In the genomic region with DNA sequence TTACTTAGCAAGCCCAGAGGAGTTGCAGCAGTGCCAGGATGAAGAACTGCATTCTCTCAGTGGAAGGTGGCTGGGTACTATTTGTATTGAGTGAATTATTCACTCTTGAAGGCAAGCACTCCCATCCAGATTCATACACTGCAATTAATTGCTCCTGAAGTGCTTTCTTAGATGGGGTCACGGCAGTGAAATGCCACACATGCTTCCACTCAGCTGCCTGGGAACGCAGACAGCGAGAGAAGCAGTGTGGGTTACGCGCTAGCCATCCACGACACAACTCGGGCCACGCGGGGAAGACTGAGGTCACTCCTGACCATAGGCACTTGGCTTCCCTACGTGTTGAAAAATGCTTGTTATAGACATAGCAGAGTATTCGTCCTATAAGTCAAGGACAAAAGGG, we compare ENCODE assay signal across 14 cellular contexts. TPM values are rescaled to one million over a fixed set of nuclear protein-coding genes. Genes with fewer than 3 reads are reported as not detected.
A peak's percentile ranks its signal among the peaks of the same experiment; 100 is the strongest.
DNase-seq lines count a peak whose midpoint lies in the region; ATAC-seq and TF ChIP-seq lines count a peak whose summit lies in the region.
"Had no signal": no experiment of that assay in that cellular context is flagged by ENCODE, and none has a peak within 500 bp of the region (broad histone marks: within the 10 kb centered on the region; RNA-seq: fewer than 3 reads in every experiment).

No MANE protein-coding gene starts in this region.

- H3K4me2 ChIP-seq in mesenchymal stem cell (ENCODE audit: low read length, poor library complexity, severe bottlenecking), result no peak overlapping the region
- H3K4me2 ChIP-seq: BLaER1 had no signal

- H3K9me3 ChIP-seq in gastroesophageal sphincter, result no peaks in the 10 kb centered on the region
- H3K9me3 ChIP-seq in mesenchymal stem cell (ENCODE audit: control insufficient read depth, low read length), result no peaks in the 10 kb centered on the region
- H3K9me3 ChIP-seq in tibial artery, result no peaks in the 10 kb centered on the region
- H3K9me3 ChIP-seq: BLaER1 had no signal

- no peaks in the 10 kb centered on the region for H3K27me3 ChIP-seq in gastroesophageal sphincter
- no peaks in the 10 kb centered on the region for H3K27me3 ChIP-seq in mesenchymal stem cell (ENCODE audit: control insufficient read depth in 1 of 2, insufficient read depth in 1 of 2, low read length in 2 of 2)
- no peaks in the 10 kb centered on the region for H3K27me3 ChIP-seq in tibial artery
- H3K27me3 ChIP-seq: BLaER1 had no signal

- H2BK15ac ChIP-seq in mesenchymal stem cell (ENCODE audit: low read depth, poor library complexity, severe bottlenecking), result no peak overlapping the region

- ATAC-seq in Right ventricle myocardium superior (ENCODE audit: poor library complexity), result peak; percentile 45
- no peak for ATAC-seq in left ventricle myocardium superior
- peak; percentile 54 for ATAC-seq in gastroesophageal sphincter
- no peak for ATAC-seq in GM21528 (IDR thresholded peaks at IDR 0.05; ENCODE audit: low FRiP score, unreplicated experiment)

- H3K36me3 ChIP-seq in gastroesophageal sphincter (no peaks in the 10 kb centered on the region), mesenchymal stem cell (ENCODE audit: control insufficient read depth in 1 of 2, insufficient read depth in 2 of 2, low read depth in 1 of 2, low read length in 2 of 2) (no peaks in the 10 kb centered on the region), tibial artery (no peaks in the 10 kb centered on the region)
- H3K36me3 ChIP-seq: BLaER1 had no signal

- intact Hi-C loops in Right ventricle myocardium superior (cut with DNase I) (no loop called here), left ventricle myocardium superior (cut with micrococcal nuclease) (no loop called here), tibial artery (cut with DNase I; ENCODE audit: low total_unique reads) (no loop called here)

- H3K4ac ChIP-seq in mesenchymal stem cell (ENCODE audit: low read depth in 1 of 2, low read length in 2 of 2), result no peak overlapping the region

- H4K8ac ChIP-seq in mesenchymal stem cell (ENCODE audit: low read length), result no peak overlapping the region

- H3K14ac ChIP-seq in mesenchymal stem cell (ENCODE audit: low read length in 2 of 2), result no peak overlapping the region

- H2BK120ac ChIP-seq in mesenchymal stem cell (ENCODE audit: low read depth, low read length), result no peak overlapping the region

- no peak overlapping the region for H2AK5ac ChIP-seq in mesenchymal stem cell (ENCODE audit: low read length, severe bottlenecking)

- H3K9ac ChIP-seq in mesenchymal stem cell (ENCODE audit: low read length), result no peak overlapping the region
- H3K9ac ChIP-seq: BLaER1 had no signal

- H3K18ac ChIP-seq in mesenchymal stem cell (ENCODE audit: low read depth in 1 of 2, low read length in 2 of 2), result no peak overlapping the region

- H2AFZ ChIP-seq in mesenchymal stem cell (ENCODE audit: low read depth, low read length), result no peak overlapping the region

- H3K79me1 ChIP-seq in mesenchymal stem cell (replicated peaks; ENCODE audit: low read length, poor library complexity, severe bottlenecking), result peaks cover 9% of the 10 kb centered on the region

- H3K4me3 ChIP-seq in gastroesophageal sphincter, result no peak overlapping the region
- no peak overlapping the region for H3K4me3 ChIP-seq in mesenchymal stem cell (ENCODE audit: insufficient read depth in 1 of 2, low read depth in 1 of 2, low read length in 2 of 2)
- no peak overlapping the region for H3K4me3 ChIP-seq in tibial artery
- H3K4me3 ChIP-seq: BLaER1 had no signal

- H3K4me1 ChIP-seq in gastroesophageal sphincter (no peaks in the 10 kb centered on the region), mesenchymal stem cell (ENCODE audit: control insufficient read depth, insufficient read depth, low read depth, low read length) (peaks cover 8% of the 10 kb centered on the region), tibial artery (peaks cover 0 to 26% (median 2%) of the 10 kb centered on the region in 4 donors)
- H3K4me1 ChIP-seq: BLaER1 had no signal

- H2BK12ac ChIP-seq in mesenchymal stem cell (ENCODE audit: low read length in 2 of 2), result no peak overlapping the region

- H2BK5ac ChIP-seq in mesenchymal stem cell (ENCODE audit: low read depth, low read length, poor library complexity, severe bottlenecking), result no peak overlapping the region

- H3K23ac ChIP-seq in mesenchymal stem cell (ENCODE audit: low read length in 2 of 2), result no peak overlapping the region

- TF ChIP-seq CTCF in gastroesophageal sphincter (IDR thresholded peaks at IDR 0.05), result no peak
- TF ChIP-seq CTCF in tibial artery (IDR thresholded peaks at IDR 0.05), result no peak

- no peak for TF ChIP-seq EP300 in gastroesophageal sphincter (IDR thresholded peaks at IDR 0.05)

- 17 to 64% methylated on average over 2 to 11 of the region's 11 CpGs for WGBS in gastroesophageal sphincter (ENCODE audit: low coverage in 1 of 2), 2 donors
- WGBS in mesenchymal stem cell, result 68% methylated on average over 11 of the region's 11 CpGs

- DNase-seq in Right ventricle myocardium superior, result no peak
- no peak for DNase-seq in left ventricle myocardium superior
- peak; percentile 31 for DNase-seq in mesenchymal stem cell
- no peak for DNase-seq in tibial artery
- DNase-seq in DMS53 (lab: John Stamatoyannopoulos, UW), result no peak
- DNase-seq in hepatic stellate cell (ENCODE audit: low spot score), result no peak
- DNase-seq: CD4-positive, alpha-beta memory T cell; KBM-7; NCI-H1105; NCI-H2081; SHP77 had no signal

- H3K27ac ChIP-seq in gastroesophageal sphincter, result no peak overlapping the region
- H3K27ac ChIP-seq in mesenchymal stem cell (ENCODE audit: low read length, poor library complexity, severe bottlenecking), result no peak overlapping the region
- peak overlapping the region; percentile 26 to 39 for H3K27ac ChIP-seq in tibial artery
- H3K27ac ChIP-seq: BLaER1 had no signal

- no peak for TF ChIP-seq POLR2A in gastroesophageal sphincter (IDR thresholded peaks at IDR 0.05)

- H4K91ac ChIP-seq in mesenchymal stem cell (ENCODE audit: low read length), result no peak overlapping the region

RNA-seq across cellular contexts. Expression of gene LMCD1, which starts 30.8 kb away (rescaled TPM):
- total RNA-seq in Right ventricle myocardium superior (49.6 TPM), left ventricle myocardium superior (37.9 TPM), gastroesophageal sphincter (100 to 1,000 TPM in 2 of 4 donors, 10 to 100 TPM in 2; 17.6 to 318 (median 136) TPM)
- 22.4 TPM for polyA plus RNA-seq in mesenchymal stem cell (2013, experiment 1 of 2)
- 23.5 TPM for polyA plus RNA-seq in mesenchymal stem cell (2013, experiment 2 of 2)

Comparison
In these comparisons a context has a peak if more than half of its experiments do, and no peak if none do; other contexts are left out.
1. ATAC-seq: peak in Right ventricle myocardium superior (single experiment) and gastroesophageal sphincter (single experiment); none in left ventricle myocardium superior (single experiment) and GM21528 (single experiment).
2. H3K27ac ChIP-seq: peak in tibial artery (2 of 2); none in gastroesophageal sphincter (0 of 4) and mesenchymal stem cell (single experiment).